Comparison of ENCODE assay signal across 14 cellular contexts in the genomic region with DNA sequence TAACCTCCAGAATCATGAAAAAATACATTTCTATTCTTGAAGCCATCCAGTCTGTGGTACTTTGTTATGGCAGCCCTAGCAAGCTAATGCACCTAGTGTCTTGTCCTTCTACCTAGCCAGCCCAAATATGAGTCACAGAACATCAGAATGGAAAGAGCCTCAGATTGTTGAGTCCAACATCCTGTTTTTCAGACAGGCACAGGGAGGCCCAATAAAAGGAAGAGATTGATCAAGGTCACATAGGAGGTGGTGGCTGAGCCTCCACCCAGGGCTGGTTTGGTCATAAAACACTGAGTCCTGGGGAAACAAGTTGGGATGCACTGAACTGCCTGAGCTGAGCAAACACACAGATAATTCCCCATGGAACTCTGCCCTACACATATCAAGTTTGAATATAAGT.
"Had no signal": no experiment of that assay in that cellular context is flagged by ENCODE, and none has a peak within 500 bp of the region (broad histone marks: within the 10 kb centered on the region; RNA-seq: fewer than 3 reads in every experiment).

No MANE protein-coding gene starts in this region.

- H3K27ac ChIP-seq: ascending aorta, gastrocnemius medialis, testis had no signal

- DNase-seq: activated CD4-positive, alpha-beta T cell treated with anti-CD3 and anti-CD28 coated beads, Interleukin-2, amount 10 ng/mL, durations not matched to agents 7 days and 5 days; activated gamma-delta T cell; activated T-cell treated with anti-CD3 and anti-CD28 coated beads, Interleukin-2, amount 50 U/mL, for 72 hours; cerebellar nuclear complex; effector memory CD4-positive, alpha-beta T cell; gastrocnemius medialis; head of caudate nucleus; nucleus accumbens; stimulated activated CD4-positive, alpha-beta T cell treated with anti-CD3 and anti-CD28 coated beads, Interleukin-4, amount 100 ng/mL, for 24 hours; T1000; testis had no signal

- H3K4me3 ChIP-seq: ascending aorta, gastrocnemius medialis, testis had no signal

- H3K36me3 ChIP-seq: ascending aorta, gastrocnemius medialis had no signal

- H3K9me3 ChIP-seq: ascending aorta, gastrocnemius medialis, testis had no signal

- ATAC-seq: activated T-cell treated with anti-CD3 and anti-CD28 coated beads, Interleukin-2, amount 50 U/mL, for 72 hours; gastrocnemius medialis; sciatic nerve; stimulated activated effector memory CD8-positive, alpha-beta T cell treated with anti-CD3 and anti-CD28 coated beads, Interleukin-12 subunit alpha, Interleukin-12 subunit beta, amount 100 ng/mL, for 72 hours had no signal

- H3K27me3 ChIP-seq: ascending aorta, gastrocnemius medialis, testis had no signal

- H3K4me1 ChIP-seq: testis had no signal
